In the genomic region with DNA sequence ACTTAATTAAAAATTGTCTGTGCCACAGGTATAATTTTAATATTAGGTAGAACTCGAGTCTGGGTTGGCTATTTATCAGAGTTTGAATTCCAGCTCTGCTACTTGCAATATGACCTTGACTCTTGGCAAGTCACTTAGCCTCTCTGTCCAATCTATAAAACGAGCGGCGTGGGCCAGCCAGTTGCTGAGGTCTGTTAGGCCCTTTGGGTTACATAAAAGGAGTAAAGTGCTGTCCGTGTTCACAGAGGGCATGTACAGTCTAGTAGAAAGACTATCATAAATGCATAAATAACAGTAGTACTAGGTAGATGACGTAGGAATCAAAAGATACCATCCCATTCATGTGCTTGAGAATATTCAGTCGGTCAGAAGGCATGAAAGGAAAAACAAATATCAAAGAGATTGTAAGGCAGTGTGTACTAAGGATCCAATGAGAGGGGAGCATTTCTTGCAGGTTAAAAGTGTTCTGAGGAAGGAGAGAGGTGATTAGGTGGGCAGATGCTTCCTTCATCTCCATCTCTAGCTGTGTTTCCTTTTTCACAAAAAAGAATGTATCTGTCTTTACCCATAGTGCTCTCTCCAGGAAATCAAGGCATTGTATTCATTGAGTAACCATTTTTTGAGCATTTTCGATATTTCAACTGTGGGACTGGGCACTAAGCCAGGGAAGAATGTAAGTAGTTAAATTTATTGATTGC, we compare ENCODE assay signal across 1 cellular context.
TF ChIP-seq lines count a peak whose summit lies in the region.

No MANE protein-coding gene starts in this region.

TF ChIP-seq in HCT116, 20 proteins besides CTCF, POLR2A, EP300 and RAD21:
- no peak for TF ChIP-seq CEBPB (IDR thresholded peaks at IDR 0.05; ENCODE audit: low read depth)
